ENCODE assay signal across 8 cellular contexts in genomic region chr2:65130440-65131175, GRCh38. TPM values are rescaled to one million over a fixed set of nuclear protein-coding genes. Genes with fewer than 3 reads are reported as not detected.
DNase-seq lines count a peak whose midpoint lies in the region; ATAC-seq, FAIRE-seq and TF ChIP-seq lines count a peak whose summit lies in the region.

No MANE protein-coding gene starts in this region.

- H2BK20ac ChIP-seq in H1 (ENCODE audit: low read length): no peak overlapping the region

- peak overlapping the region; percentile 95 for H3K18ac ChIP-seq in H1 (ENCODE audit: extremely low read depth, low read length)

- peak overlapping the region; percentile 24; the same call in 1 of the 2 replicates for H2AK5ac ChIP-seq in H1 (ENCODE audit: low read depth, low read length)

- H3K79me1 ChIP-seq in H1 (ENCODE audit: low read depth, low read length): no peaks in the 10 kb centered on the region

- no peaks in the 10 kb centered on the region for H3K27me3 Mint-ChIP-seq in naive thymus-derived CD8-positive, alpha-beta T cell

- peaks cover 12 to 38% of the 10 kb centered on the region in 2 experiments for H3K79me2 ChIP-seq in H1 (ENCODE audit: control insufficient read depth in 1 of 2, insufficient read depth in 2 of 2, low read length in 2 of 2)

- peak overlapping the region; percentile 46 for H3K4ac ChIP-seq in H1 (replicated peaks; ENCODE audit: insufficient read length, low read depth, low read length)

- no peak for FAIRE-seq in H1 (lab: Jason Lieb, UNC)

- TF ChIP-seq CTCF in Peyer's patch (IDR thresholded peaks at IDR 0.05): no peak
- TF ChIP-seq CTCF in H1 (IDR thresholded peaks at IDR 0.05; ENCODE audit: control extremely low read depth in 1 of 3, insufficient read depth in 1 of 3, low read depth in 1 of 3, low read length in 3 of 3): no peak

- no peak overlapping the region for H3K23ac ChIP-seq in H1 (ENCODE audit: insufficient read length)

- H3K4me2 ChIP-seq in H1 (ENCODE audit: insufficient read depth in 1 of 2, low read depth in 2 of 2, low read length in 2 of 2): peak overlapping the region; percentile 63 to 71

- TF ChIP-seq RAD21 in H1 (IDR thresholded peaks at IDR 0.05 in 1 of 2, conservative IDR thresholded peaks at IDR 0.05 in 1 of 2; ENCODE audit: low read depth in 2 of 2, low read length in 2 of 2): no peak

- H4K91ac ChIP-seq in H1 (replicated peaks; ENCODE audit: insufficient read length, low read length): peak overlapping the region; percentile 50

- CTCF ChIA-PET in H1 (lab: Charles Lee; ENCODE audit: partially characterized antibody): interaction anchor here (0.8 to 1.7 kb wide), 6 partner anchors 13 to 66 kb away, joined by 3 to 6 read pairs (median 3); no protein-coding TSS in a partner anchor

- H3K4me1 ChIP-seq in Peyer's patch (peaks cover 0 to 28% (median 14%) of the 10 kb centered on the region in 4 donors), H1 (replicated peaks in 1 of 4; ENCODE audit: control insufficient read depth in 3 of 4, insufficient read depth in 4 of 4, low read length in 3 of 4) (peaks cover 0 to 5% (median 1%) of the 10 kb centered on the region in 4 experiments; a peak in 4 of 7 replicates)

- H3K23me2 ChIP-seq in H1 (ENCODE audit: low read depth, low read length): peaks cover 5% of the 10 kb centered on the region; the same call in 1 of the 2 replicates

- no peaks in the 10 kb centered on the region for H3K9me3 Mint-ChIP-seq in naive thymus-derived CD8-positive, alpha-beta T cell

- peak overlapping the region; percentile 80 to 100 (median 99) for H3K27ac Mint-ChIP-seq in naive thymus-derived CD8-positive, alpha-beta T cell

- peaks cover 5 to 7% of the 10 kb centered on the region in 2 experiments for H4K20me1 ChIP-seq in H1 (replicated peaks in 1 of 2; ENCODE audit: control insufficient read depth in 1 of 2, insufficient read depth in 2 of 2, low read length in 2 of 2)

- peak overlapping the region; percentile 5 for H3K56ac ChIP-seq in H1 (replicated peaks; ENCODE audit: insufficient read length, low read depth, low read length)

- POLR2A ChIA-PET in H1 (lab: Charles Lee; ENCODE audit: partially characterized antibody): interaction anchor here (0.6 to 2.6 kb wide), 11 partner anchors 9 to 97 kb away, joined by 3 to 19 read pairs (median 4); partner anchors contain the start of genes ACTR2 and CEP68
- POLR2A ChIA-PET in naive thymus-derived CD8-positive, alpha-beta T cell (lab: Charles Lee): interaction anchor here (0.5 to 2.8 kb wide), 18 partner anchors 9 to 1542 kb away, joined by 3 to 64 read pairs (median 4); partner anchors contain the start of genes ACTR2, AFTPH, CEP68 and MDH1

- no peaks in the 10 kb centered on the region for H3K27me3 ChIP-seq in Peyer's patch
- H3K27me3 ChIP-seq in H1 (replicated peaks in 1 of 4; ENCODE audit: control insufficient read depth in 3 of 4, extremely low read depth in 1 of 4, insufficient read depth in 3 of 4, low read length in 3 of 4): no peaks in the 10 kb centered on the region

- TF ChIP-seq EP300 in H1 (IDR thresholded peaks at IDR 0.05; ENCODE audit: borderline replicate concordance in 1 of 2, low read depth in 2 of 2, low read length in 2 of 2): no peak

- H3K36me3 Mint-ChIP-seq in naive thymus-derived CD8-positive, alpha-beta T cell: no peaks in the 10 kb centered on the region

- DNase-seq in AML-193 (lab: John Stamatoyannopoulos, UW) (peak; percentile 77 to 82), Peyer's patch (no peak), H1 (ENCODE audit: low read depth in 1 of 2, low spot score in 2 of 2) (no peak), NCI-H69 (lab: John Stamatoyannopoulos, UW) (no peak), COLO668 (lab: John Stamatoyannopoulos, UW; ENCODE audit: unreplicated experiment) (no peak)
- peak in 1 of 10 donors; percentile 7 for DNase-seq in naive thymus-derived CD8-positive, alpha-beta T cell

- H3K4me3 Mint-ChIP-seq in naive thymus-derived CD8-positive, alpha-beta T cell: peak overlapping the region; percentile 97 to 100 (median 99)

- H2BK15ac ChIP-seq in H1 (ENCODE audit: low read length): peak overlapping the region; percentile 36

- H3K14ac ChIP-seq in H1 (ENCODE audit: insufficient read length): no peak overlapping the region

- ATAC-seq in GM18870 (IDR thresholded peaks at IDR 0.05; ENCODE audit: unreplicated experiment): peak; percentile 17
- ATAC-seq in HG03066 (IDR thresholded peaks at IDR 0.05; ENCODE audit: low read depth, unreplicated experiment): peak; percentile 36
- ATAC-seq in naive thymus-derived CD8-positive, alpha-beta T cell: peak in 1 of 2 donors; percentile 5

- H3K27ac ChIP-seq in Peyer's patch: peak overlapping the region; percentile 95 to 99 (median 98)
- peak overlapping the region; percentile 81 for H3K27ac ChIP-seq in H1 (ENCODE audit: low read depth, low read length)

- H3K9ac ChIP-seq in H1 (replicated peaks in 1 of 4; ENCODE audit: extremely low read depth in 1 of 4, low read depth in 3 of 4, low read length in 3 of 4): peak overlapping the region; percentile 67 to 90 (median 79)

- H2BK5ac ChIP-seq in H1 (ENCODE audit: low read depth, low read length): peak overlapping the region; percentile 94

- H3K9me3 ChIP-seq in Peyer's patch (no peaks in the 10 kb centered on the region), H1 (ENCODE audit: insufficient read depth in 2 of 2, low read depth in 1 of 2, low read length in 1 of 2) (no peaks in the 10 kb centered on the region)

- H2BK12ac ChIP-seq in H1 (ENCODE audit: low read depth, low read length): peak overlapping the region; percentile 68; the same call in 1 of the 2 replicates

- H3K36me3 ChIP-seq in Peyer's patch (no peaks in the 10 kb centered on the region), H1 (ENCODE audit: control insufficient read depth in 2 of 4, insufficient read depth in 4 of 4, low read length in 3 of 4) (no peaks in the 10 kb centered on the region)

- WGBS in H1 (ENCODE audit: extremely low coverage in 1 of 2, insufficient coverage in 1 of 2, insufficient read length in 1 of 2, insufficient replicate concordance in 2 of 2, low coverage in 1 of 2, low lambda C conversion rate in 2 of 2, missing lambda C conversion rate in 1 of 2), 2 experiments: 10% methylated on average over 21 of the region's 42 CpGs; no CpG with 5 or more reads in 1 of the 2 experiments

- H2AFZ ChIP-seq in H1 (ENCODE audit: low read length): peak overlapping the region; percentile 74; the same call in 1 of the 2 replicates

- peak overlapping the region; percentile 39 for H4K5ac ChIP-seq in H1 (ENCODE audit: insufficient read length, low read depth, low read length)

- H2BK120ac ChIP-seq in H1 (replicated peaks; ENCODE audit: low read depth, low read length): no peak overlapping the region

- H3K4me3 ChIP-seq in Peyer's patch (peak overlapping the region; percentile 60 to 96 (median 90)), H1 (ENCODE audit: extremely low read depth in 1 of 4, insufficient read depth in 2 of 4, low read depth in 3 of 4, low read length in 4 of 4) (peak overlapping the region; percentile 67 to 78 (median 72))

- TF ChIP-seq POLR2A in Peyer's patch (IDR thresholded peaks at IDR 0.05): peak in 1 of 2 donors; percentile 9
- TF ChIP-seq POLR2A in H1 (IDR thresholded peaks at IDR 0.05; ENCODE audit: control extremely low read depth in 1 of 2, low read depth in 2 of 2, low read length in 2 of 2): peak; percentile 70 to 90

- peak overlapping the region; percentile 87; the same call in 1 of the 2 replicates for H4K8ac ChIP-seq in H1 (ENCODE audit: extremely low read depth, insufficient read depth, low read length)

- H3K4me1 Mint-ChIP-seq in naive thymus-derived CD8-positive, alpha-beta T cell: peaks cover 16 to 39% (median 31%) of the 10 kb centered on the region in 4 donors

TF ChIP-seq in H1, 55 proteins besides CTCF, POLR2A, EP300 and RAD21:
- TF ChIP-seq SUZ12 (IDR thresholded peaks at IDR 0.05; ENCODE audit: low read length) (no peak), JUND (IDR thresholded peaks at IDR 0.05; ENCODE audit: low read length) (no peak), HDAC2 (IDR thresholded peaks at IDR 0.05; ENCODE audit: borderline replicate concordance in 1 of 2, low read depth in 2 of 2, low read length in 2 of 2) (peak; percentile 75 to 97; a peak in 1 of 4 replicates), RBBP5 (IDR thresholded peaks at IDR 0.05; ENCODE audit: borderline replicate concordance, low read depth, low read length) (0 out of 2 replicates have a peak, but pooled peaks have one; percentile 62), SP2 (IDR thresholded peaks at IDR 0.05; ENCODE audit: low read length) (no peak), ASH2L (IDR thresholded peaks at IDR 0.05; ENCODE audit: low read length) (peak; percentile 75), CHD1 (IDR thresholded peaks at IDR 0.05; ENCODE audit: low read depth, low read length) (no peak), TAF1 (IDR thresholded peaks at IDR 0.05; ENCODE audit: low read depth, low read length) (peak; percentile 63; the same call in 1 of the 2 replicates), PHF8 (conservative IDR thresholded peaks at IDR 0.05; ENCODE audit: low read depth, low read length) (peak; percentile 81), MAX (IDR thresholded peaks at IDR 0.05) (0 out of 2 replicates have a peak, but pooled peaks have one; percentile 6), KDM1A (IDR thresholded peaks at IDR 0.05; ENCODE audit: borderline replicate concordance, low read length) (peak; percentile 99), POLR2AphosphoS5 (IDR thresholded peaks at IDR 0.05; ENCODE audit: low read depth, low read length) (peak; percentile 65)

RNA-seq across cellular contexts. Expression of gene RAB1A, which starts 0.7 kb away (rescaled TPM):
- total RNA-seq in Peyer's patch: 100 to 1,000 TPM in 1 of 4 donors, 10 to 100 TPM in 3; 57.8 to 118 (median 84.7) TPM
- total RNA-seq in H1 (2021; fragmentation: NEBNext Ultra II Directional; extraction: Animal tissue kit (Norgen Biotek cat#: 25700)): 119 and 120 TPM in 2 replicates
- polyA plus RNA-seq in H1 (2011; rRNA removed): 40.6 and 77.9 TPM in 2 replicates
- 89.3 TPM for polyA plus RNA-seq in H1 (2011; cell fraction: cytosol; rRNA removed)
- 16.5 TPM for polyA plus RNA-seq in H1 (2011; cell fraction: nucleus; rRNA removed)
- polyA plus RNA-seq in H1 (2012, experiment 1 of 2): 96.8 to 146 TPM (median 100 TPM) in 4 replicates
- 13.5 TPM for polyA plus RNA-seq in H1 (2012, experiment 2 of 2)
- polyA plus RNA-seq in H1 (2013, experiment 1 of 2): 82.1 TPM
- 83.0 TPM for polyA plus RNA-seq in H1 (2013, experiment 2 of 2)
- 38.1 and 55.0 TPM in 2 replicates for polyA minus RNA-seq in H1 (2011; rRNA and poly(A)+ RNA removed)
- 35.7 TPM for polyA minus RNA-seq in H1 (2011; cell fraction: cytosol; rRNA and poly(A)+ RNA removed)
- 27.6 TPM for polyA minus RNA-seq in H1 (2011; cell fraction: nucleus; rRNA and poly(A)+ RNA removed)
- 10 to 100 TPM; 51.4 to 51.8 TPM for total RNA-seq in naive thymus-derived CD8-positive, alpha-beta T cell
- polyA plus RNA-seq in naive thymus-derived CD8-positive, alpha-beta T cell: 10 to 100 TPM; 38.8 to 45.4 (median 41.7) TPM

Comparison
In these comparisons a context has a peak if more than half of its experiments do, and no peak if none do; other contexts are left out.
1. DNase-seq: peak in AML-193 (2 of 2); none in Peyer's patch (0 of 3), H1 (0 of 2), NCI-H69 (single experiment) and COLO668 (single experiment).